ENCODE assay signal across 1 cellular context in the genomic region with DNA sequence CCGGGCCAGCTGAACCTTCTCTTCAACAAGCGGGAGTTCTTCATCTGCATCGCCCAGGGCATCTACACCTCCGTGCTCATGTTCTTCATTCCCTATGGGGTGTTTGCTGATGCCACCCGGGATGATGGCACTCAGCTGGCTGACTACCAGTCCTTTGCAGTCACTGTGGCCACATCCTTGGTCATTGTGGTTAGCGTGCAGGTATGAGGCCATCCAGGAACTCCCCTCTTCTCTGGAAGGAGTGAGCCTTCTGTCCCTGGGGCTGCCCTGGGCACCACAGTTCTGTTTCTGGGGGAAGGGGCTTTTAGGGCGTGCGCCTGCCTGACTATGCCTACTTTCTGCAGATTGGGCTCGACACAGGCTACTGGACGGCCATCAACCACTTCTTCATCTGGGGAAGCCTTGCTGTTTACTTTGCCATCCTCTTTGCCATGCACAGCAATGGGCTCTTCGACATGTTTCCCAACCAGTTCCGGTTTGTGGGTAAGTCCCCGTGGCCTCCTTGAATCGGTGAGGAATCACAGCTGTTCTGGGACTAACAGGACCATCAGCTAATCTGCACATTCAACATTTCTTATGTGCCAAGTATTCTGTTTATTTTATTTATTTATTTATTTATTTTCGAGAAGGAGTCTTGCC.
TF ChIP-seq lines count a peak whose summit lies in the region.

No MANE protein-coding gene starts in this region.

TF ChIP-seq in WTC11, 78 proteins besides CTCF, POLR2A, EP300 and RAD21:
- TF ChIP-seq, protein P1, sequence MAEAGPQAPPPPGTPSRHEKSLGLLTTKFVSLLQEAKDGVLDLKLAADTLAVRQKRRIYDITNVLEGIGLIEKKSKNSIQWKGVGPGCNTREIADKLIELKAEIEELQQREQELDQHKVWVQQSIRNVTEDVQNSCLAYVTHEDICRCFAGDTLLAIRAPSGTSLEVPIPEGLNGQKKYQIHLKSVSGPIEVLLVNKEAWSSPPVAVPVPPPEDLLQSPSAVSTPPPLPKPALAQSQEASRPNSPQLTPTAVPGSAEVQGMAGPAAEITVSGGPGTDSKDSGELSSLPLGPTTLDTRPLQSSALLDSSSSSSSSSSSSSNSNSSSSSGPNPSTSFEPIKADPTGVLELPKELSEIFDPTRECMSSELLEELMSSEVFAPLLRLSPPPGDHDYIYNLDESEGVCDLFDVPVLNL (CRISPR knock-in tag; IDR thresholded peaks at IDR 0.05; ENCODE audit: borderline replicate concordance, low read depth) = no peak
- TF ChIP-seq ZNF232 (CRISPR knock-in tag; IDR thresholded peaks at IDR 0.05) = no peak
- TF ChIP-seq, protein P2, sequence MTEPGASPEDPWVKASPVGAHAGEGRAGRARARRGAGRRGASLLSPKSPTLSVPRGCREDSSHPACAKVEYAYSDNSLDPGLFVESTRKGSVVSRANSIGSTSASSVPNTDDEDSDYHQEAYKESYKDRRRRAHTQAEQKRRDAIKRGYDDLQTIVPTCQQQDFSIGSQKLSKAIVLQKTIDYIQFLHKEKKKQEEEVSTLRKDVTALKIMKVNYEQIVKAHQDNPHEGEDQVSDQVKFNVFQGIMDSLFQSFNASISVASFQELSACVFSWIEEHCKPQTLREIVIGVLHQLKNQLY (CRISPR knock-in tag; IDR thresholded peaks at IDR 0.05) = no peak
- no peak for TF ChIP-seq ETV6 (CRISPR knock-in tag; IDR thresholded peaks at IDR 0.05)
- TF ChIP-seq, protein P3, sequence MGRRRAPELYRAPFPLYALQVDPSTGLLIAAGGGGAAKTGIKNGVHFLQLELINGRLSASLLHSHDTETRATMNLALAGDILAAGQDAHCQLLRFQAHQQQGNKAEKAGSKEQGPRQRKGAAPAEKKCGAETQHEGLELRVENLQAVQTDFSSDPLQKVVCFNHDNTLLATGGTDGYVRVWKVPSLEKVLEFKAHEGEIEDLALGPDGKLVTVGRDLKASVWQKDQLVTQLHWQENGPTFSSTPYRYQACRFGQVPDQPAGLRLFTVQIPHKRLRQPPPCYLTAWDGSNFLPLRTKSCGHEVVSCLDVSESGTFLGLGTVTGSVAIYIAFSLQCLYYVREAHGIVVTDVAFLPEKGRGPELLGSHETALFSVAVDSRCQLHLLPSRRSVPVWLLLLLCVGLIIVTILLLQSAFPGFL (CRISPR knock-in tag; IDR thresholded peaks at IDR 0.05; ENCODE audit: borderline replicate concordance) = no peak
